In genomic region chr2:86818114-86818801, GRCh38 we compare ENCODE assay signal across 1 cellular context.
TF ChIP-seq lines count a peak whose summit lies in the region.

No MANE protein-coding gene starts in this region.

TF ChIP-seq in SK-N-SH treated with all-trans-retinoic acid at 6 μM for 48 hours, 23 proteins besides CTCF, POLR2A, EP300 and RAD21 (continued from another document):
- TF ChIP-seq POU6F1 (CRISPR knock-in tag; IDR thresholded peaks at IDR 0.05; ENCODE audit: borderline replicate concordance, low read depth) (no peak), CSDC2 (CRISPR knock-in tag; IDR thresholded peaks at IDR 0.05) (no peak), GLIS3 (CRISPR knock-in tag; IDR thresholded peaks at IDR 0.05) (no peak), OSR1 (CRISPR knock-in tag; IDR thresholded peaks at IDR 0.05) (no peak), CSRNP3 (CRISPR knock-in tag; IDR thresholded peaks at IDR 0.05) (no peak), TCF4 (CRISPR knock-in tag; IDR thresholded peaks at IDR 0.05; ENCODE audit: borderline replicate concordance) (no peak), TOX (CRISPR knock-in tag; IDR thresholded peaks at IDR 0.05; ENCODE audit: borderline replicate concordance) (no peak), ZNF8 (CRISPR knock-in tag; IDR thresholded peaks at IDR 0.05) (no peak), CREB5 (CRISPR knock-in tag; IDR thresholded peaks at IDR 0.05; ENCODE audit: low read depth) (no peak), ZNF70 (CRISPR knock-in tag; IDR thresholded peaks at IDR 0.05) (no peak), PATZ1 (CRISPR knock-in tag; IDR thresholded peaks at IDR 0.05; ENCODE audit: borderline replicate concordance) (no peak), ZFP3 (CRISPR knock-in tag; IDR thresholded peaks at IDR 0.05) (no peak), ZFP30 (CRISPR knock-in tag; IDR thresholded peaks at IDR 0.05) (no peak), ESRRG (CRISPR knock-in tag; IDR thresholded peaks at IDR 0.05) (no peak)
